ENCODE assay signal across 13 cellular contexts in the genomic region with DNA sequence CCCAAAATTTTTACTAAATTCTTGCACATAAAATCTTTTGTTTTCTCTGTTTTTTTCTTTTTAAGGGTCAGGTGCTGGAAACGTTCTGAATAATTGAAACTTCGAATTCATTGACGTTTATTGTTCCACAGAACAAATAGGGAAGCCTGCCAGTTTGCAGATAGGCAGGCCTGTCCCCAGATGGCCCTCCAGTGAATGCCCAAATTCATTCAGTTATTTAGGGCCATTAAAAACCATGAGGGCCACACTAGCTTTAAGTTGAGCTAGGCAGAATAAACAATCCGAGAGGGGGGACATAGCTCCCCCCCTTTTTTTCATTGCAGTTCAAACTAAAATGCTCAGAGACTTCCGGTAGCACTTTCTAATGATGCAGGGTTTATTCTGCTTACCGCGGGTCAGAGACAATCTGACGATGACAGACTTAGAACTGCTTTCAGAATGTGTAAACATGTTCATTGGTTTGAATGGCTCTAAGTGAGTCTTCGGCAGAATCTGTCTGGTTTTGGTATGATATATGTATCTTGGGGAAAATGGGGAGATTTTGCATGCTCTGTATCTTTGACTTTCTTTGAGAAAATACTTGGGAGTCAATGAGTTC.
DNase-seq lines count a peak whose midpoint lies in the region; ATAC-seq and TF ChIP-seq lines count a peak whose summit lies in the region.
"Had no signal": no experiment of that assay in that cellular context is flagged by ENCODE, and none has a peak within 500 bp of the region (broad histone marks: within the 10 kb centered on the region; RNA-seq: fewer than 3 reads in every experiment).

No MANE protein-coding gene starts in this region.

- H3K27ac ChIP-seq in lower lobe of right lung (peak overlapping the region; percentile 51), temporal lobe (ENCODE audit: low read depth, low read length) (peak overlapping the region; percentile 45), osteoblast (ENCODE audit: low read depth, low read length) (no peak overlapping the region), trophoblast cell (ENCODE audit: low read depth, low read length) (no peak overlapping the region)
- H3K27ac ChIP-seq: BLaER1 treated with 17β-estradiol and CSF1 and Interleukin-3, amounts not matched to agents 10 nM and 100 nM; KMS-11 had no signal

- H3K9me3 ChIP-seq in lower lobe of right lung (no peaks in the 10 kb centered on the region), osteoblast (ENCODE audit: low read depth, low read length) (no peaks in the 10 kb centered on the region), trophoblast cell (ENCODE audit: insufficient read depth, low read depth, low read length) (peaks cover 1% of the 10 kb centered on the region)
- H3K9me3 ChIP-seq: BLaER1 treated with 17β-estradiol and CSF1 and Interleukin-3, amounts not matched to agents 10 nM and 100 nM; colonic mucosa had no signal

- H3K79me2 ChIP-seq in osteoblast (ENCODE audit: insufficient read depth, low read length): no peaks in the 10 kb centered on the region
- no peaks in the 10 kb centered on the region for H3K79me2 ChIP-seq in trophoblast cell (ENCODE audit: control insufficient read depth, insufficient read depth, low read length, poor library complexity)

- H3K4me1 ChIP-seq in lower lobe of right lung (peaks cover 100% of the 10 kb centered on the region), osteoblast (ENCODE audit: insufficient read depth, low read length) (peaks cover 42% of the 10 kb centered on the region), trophoblast cell (ENCODE audit: control insufficient read depth in 1 of 2, insufficient read depth in 2 of 2, low read length in 2 of 2) (peaks cover 7 to 19% of the 10 kb centered on the region in 2 experiments)

- H3K27me3 Mint-ChIP-seq in activated naive CD4-positive, alpha-beta T cell treated with anti-CD3 and anti-CD28 coated beads for 36 hours (ENCODE audit: low read depth): no peaks in the 10 kb centered on the region
- H3K27me3 Mint-ChIP-seq in activated T-helper 2 cell treated with anti-CD3 and anti-CD28 coated beads, Interferon-gamma antibody, Interleukin-2, Interleukin-4, amounts not matched to agents 10 μg/mL and 5 μg/mL and 100 μg/mL, durations not matched to agents 14 hours and 24 hours and 36 hours (ENCODE audit: low read depth): peaks cover 19% of the 10 kb centered on the region

- no peaks in the 10 kb centered on the region for H4K20me1 ChIP-seq in osteoblast (ENCODE audit: insufficient read depth, low read length)
- H4K20me1 ChIP-seq: BLaER1 treated with 17β-estradiol and CSF1 and Interleukin-3, amounts not matched to agents 10 nM and 100 nM had no signal

- peaks cover 9% of the 10 kb centered on the region for H3K79me1 ChIP-seq in trophoblast cell (ENCODE audit: low read length)

- H3K36me3 Mint-ChIP-seq in activated naive CD4-positive, alpha-beta T cell treated with anti-CD3 and anti-CD28 coated beads for 36 hours (ENCODE audit: low read depth): no peaks in the 10 kb centered on the region
- H3K36me3 Mint-ChIP-seq in activated T-helper 2 cell treated with anti-CD3 and anti-CD28 coated beads, Interferon-gamma antibody, Interleukin-2, Interleukin-4, amounts not matched to agents 10 μg/mL and 5 μg/mL and 100 μg/mL, durations not matched to agents 14 hours and 24 hours and 36 hours (ENCODE audit: low read depth): no peaks in the 10 kb centered on the region
- H3K36me3 Mint-ChIP-seq: mesothelial cell of epicardium had no signal

- no peak overlapping the region for H3K4me2 ChIP-seq in osteoblast (ENCODE audit: insufficient read depth, low read length)
- H3K4me2 ChIP-seq in trophoblast cell (ENCODE audit: low read length): no peak overlapping the region
- H3K4me2 ChIP-seq: BLaER1 treated with 17β-estradiol and CSF1 and Interleukin-3, amounts not matched to agents 10 nM and 100 nM; KMS-11 had no signal

- no peak overlapping the region for H2BK12ac ChIP-seq in trophoblast cell (ENCODE audit: low read length)

- no peak overlapping the region for H2AFZ ChIP-seq in osteoblast (ENCODE audit: low read length)
- no peak overlapping the region for H2AFZ ChIP-seq in trophoblast cell (ENCODE audit: insufficient read depth, low read length, poor library complexity)

- H2BK120ac ChIP-seq in trophoblast cell (ENCODE audit: insufficient read depth, low read length, poor library complexity): no peak overlapping the region

- no CpG with 5 or more reads among the region's 9 CpGs for WGBS in trophoblast cell (ENCODE audit: extremely low coverage, insufficient coverage, insufficient read length)

- H3K9me3 Mint-ChIP-seq in activated naive CD4-positive, alpha-beta T cell treated with anti-CD3 and anti-CD28 coated beads for 36 hours: no peaks in the 10 kb centered on the region
- no peaks in the 10 kb centered on the region for H3K9me3 Mint-ChIP-seq in activated T-helper 2 cell treated with anti-CD3 and anti-CD28 coated beads, Interferon-gamma antibody, Interleukin-2, Interleukin-4, amounts not matched to agents 10 μg/mL and 5 μg/mL and 100 μg/mL, durations not matched to agents 14 hours and 24 hours and 36 hours
- H3K9me3 Mint-ChIP-seq: mesothelial cell of epicardium had no signal

- H3K23ac ChIP-seq in trophoblast cell (ENCODE audit: low read length): no peak overlapping the region

- TF ChIP-seq CTCF in lower lobe of right lung (IDR thresholded peaks at IDR 0.05): no peak
- TF ChIP-seq CTCF in osteoblast (IDR thresholded peaks at IDR 0.05; ENCODE audit: extremely low read depth, low read depth, low read length): no peak

- H3K27ac Mint-ChIP-seq in activated naive CD4-positive, alpha-beta T cell treated with anti-CD3 and anti-CD28 coated beads for 36 hours: peak overlapping the region; percentile 40
- H3K27ac Mint-ChIP-seq in activated T-helper 2 cell treated with anti-CD3 and anti-CD28 coated beads, Interferon-gamma antibody, Interleukin-2, Interleukin-4, amounts not matched to agents 10 μg/mL and 5 μg/mL and 100 μg/mL, durations not matched to agents 14 hours and 24 hours and 36 hours: peak overlapping the region; percentile 13
- H3K27ac Mint-ChIP-seq: mesothelial cell of epicardium had no signal

- ATAC-seq in lower lobe of right lung (no peak), HG02623 (IDR thresholded peaks at IDR 0.05; ENCODE audit: unreplicated experiment) (no peak)

- peak; percentile 42 for DNase-seq in activated naive CD4-positive, alpha-beta T cell treated with anti-CD3 and anti-CD28 coated beads for 36 hours
- DNase-seq in activated naive CD4-positive, alpha-beta T cell treated with anti-CD3 and anti-CD28 coated beads, Interleukin-2, amount 50 U/mL, for 16 hours: no peak
- no peak for DNase-seq in activated T-helper 2 cell treated with anti-CD3 and anti-CD28 coated beads, Interferon-gamma antibody, Interleukin-2, Interleukin-4, amounts not matched to agents 10 μg/mL and 5 μg/mL and 100 μg/mL, durations not matched to agents 14 hours and 24 hours and 36 hours (ENCODE audit: low spot score)
- DNase-seq in lower lobe of right lung (no peak), osteoblast (ENCODE audit: insufficient read length, low spot score, missing footprints) (no peak), trophoblast cell (no peak)
- DNase-seq: colonic mucosa, SW 1271 had no signal

- H3K4me1 Mint-ChIP-seq in activated naive CD4-positive, alpha-beta T cell treated with anti-CD3 and anti-CD28 coated beads for 36 hours (ENCODE audit: low read depth): peaks cover 24% of the 10 kb centered on the region
- H3K4me1 Mint-ChIP-seq in activated T-helper 2 cell treated with anti-CD3 and anti-CD28 coated beads, Interferon-gamma antibody, Interleukin-2, Interleukin-4, amounts not matched to agents 10 μg/mL and 5 μg/mL and 100 μg/mL, durations not matched to agents 14 hours and 24 hours and 36 hours (ENCODE audit: low read depth): peaks cover 27% of the 10 kb centered on the region

- H3K27me3 ChIP-seq in lower lobe of right lung (ENCODE audit: low read depth): no peaks in the 10 kb centered on the region
- peaks cover 34% of the 10 kb centered on the region for H3K27me3 ChIP-seq in osteoblast (ENCODE audit: insufficient read depth, low read length)
- H3K27me3 ChIP-seq in trophoblast cell (ENCODE audit: insufficient read depth, low read length): no peaks in the 10 kb centered on the region
- H3K27me3 ChIP-seq: colonic mucosa had no signal

- no peak overlapping the region for H4K8ac ChIP-seq in trophoblast cell (ENCODE audit: low read depth, low read length)

- CTCF ChIA-PET in activated naive CD4-positive, alpha-beta T cell treated with anti-CD3 and anti-CD28 coated beads for 36 hours (lab: Charles Lee): no interaction called here

- H4K12ac ChIP-seq in trophoblast cell (ENCODE audit: low read depth, low read length): no peak overlapping the region

- no peak overlapping the region for H2BK5ac ChIP-seq in trophoblast cell (ENCODE audit: low read depth, low read length, poor library complexity)

- no peak overlapping the region for H3K14ac ChIP-seq in trophoblast cell (ENCODE audit: low read length)

- no peak overlapping the region for H3K9ac ChIP-seq in trophoblast cell (ENCODE audit: low read length)
- H3K9ac ChIP-seq: BLaER1 treated with 17β-estradiol and CSF1 and Interleukin-3, amounts not matched to agents 10 nM and 100 nM; KMS-11 had no signal

- intact Hi-C loops in activated naive CD4-positive, alpha-beta T cell treated with anti-CD3 and anti-CD28 coated beads for 36 hours (cut with micrococcal nuclease): loop anchor here (1.0 to 5.0 kb wide), 3 partner anchors 29 to 74 kb away; a partner anchor contains a TSS
- intact Hi-C loops in activated T-helper 2 cell treated with anti-CD3 and anti-CD28 coated beads, Interferon-gamma antibody, Interleukin-2, Interleukin-4, amounts not matched to agents 10 μg/mL and 5 μg/mL and 100 μg/mL, durations not matched to agents 14 hours and 24 hours and 36 hours (cut with micrococcal nuclease): no loop called here
- intact Hi-C loops in lower lobe of right lung (cut with DNase I): no loop called here

- no peak overlapping the region for H3K18ac ChIP-seq in trophoblast cell (ENCODE audit: low read length)

- no peak overlapping the region for H4K91ac ChIP-seq in trophoblast cell (ENCODE audit: low read depth, low read length)

- peaks cover 14% of the 10 kb centered on the region for H3K36me3 ChIP-seq in lower lobe of right lung
- H3K36me3 ChIP-seq in osteoblast (ENCODE audit: insufficient read depth, low read length): no peaks in the 10 kb centered on the region
- no peaks in the 10 kb centered on the region for H3K36me3 ChIP-seq in trophoblast cell (ENCODE audit: control insufficient read depth in 1 of 2, insufficient read depth in 2 of 2, low read length in 2 of 2)
- H3K36me3 ChIP-seq: BLaER1 treated with 17β-estradiol and CSF1 and Interleukin-3, amounts not matched to agents 10 nM and 100 nM; colonic mucosa had no signal

- no peak overlapping the region for H2AK5ac ChIP-seq in trophoblast cell (ENCODE audit: low read length)

- H3K4ac ChIP-seq in trophoblast cell (ENCODE audit: low read depth, low read length): no peak overlapping the region

- H3K4me3 Mint-ChIP-seq in activated naive CD4-positive, alpha-beta T cell treated with anti-CD3 and anti-CD28 coated beads for 36 hours: no peak overlapping the region
- peak overlapping the region; percentile 3 for H3K4me3 Mint-ChIP-seq in activated T-helper 2 cell treated with anti-CD3 and anti-CD28 coated beads, Interferon-gamma antibody, Interleukin-2, Interleukin-4, amounts not matched to agents 10 μg/mL and 5 μg/mL and 100 μg/mL, durations not matched to agents 14 hours and 24 hours and 36 hours (ENCODE audit: low read depth)
- H3K4me3 Mint-ChIP-seq: mesothelial cell of epicardium had no signal

- H3K4me3 ChIP-seq in lower lobe of right lung: no peak overlapping the region
- H3K4me3 ChIP-seq in osteoblast (ENCODE audit: insufficient read depth, low read length): no peak overlapping the region
- H3K4me3 ChIP-seq in trophoblast cell (ENCODE audit: low read depth, low read length): no peak overlapping the region
- H3K4me3 ChIP-seq: BLaER1 treated with 17β-estradiol and CSF1 and Interleukin-3, amounts not matched to agents 10 nM and 100 nM; colonic mucosa had no signal

Comparison
In these comparisons a context has a peak if more than half of its experiments do, and no peak if none do; other contexts are left out.
1. H3K27ac ChIP-seq: peak in lower lobe of right lung (single experiment) and temporal lobe (single experiment); none in osteoblast (single experiment) and trophoblast cell (single experiment).